ENCODE assay signal across 16 cellular contexts in genomic region chr2:106565599-106565998, GRCh38.
DNase-seq lines count a peak whose midpoint lies in the region; ATAC-seq, FAIRE-seq and TF ChIP-seq lines count a peak whose summit lies in the region.
"Had no signal": no experiment of that assay in that cellular context is flagged by ENCODE, and none has a peak within 500 bp of the region (broad histone marks: within the 10 kb centered on the region; RNA-seq: fewer than 3 reads in every experiment).

No MANE protein-coding gene starts in this region.

- peaks cover 22% of the 10 kb centered on the region for H3K4me1 Mint-ChIP-seq in activated T-cell treated with anti-CD3 and anti-CD28 coated beads, Interleukin-2, amount 50 U/mL, for 4 hours (ENCODE audit: low read depth)
- H3K4me1 Mint-ChIP-seq in Caco-2 (ENCODE audit: low read depth, unreplicated experiment), result peaks cover 5% of the 10 kb centered on the region
- peaks cover 21% of the 10 kb centered on the region for H3K4me1 Mint-ChIP-seq in astrocyte (ENCODE audit: low read depth, unreplicated experiment)
- peaks cover 38% of the 10 kb centered on the region for H3K4me1 Mint-ChIP-seq in neural progenitor cell

- H3K9me3 Mint-ChIP-seq in activated T-cell treated with anti-CD3 and anti-CD28 coated beads, Interleukin-2, amount 50 U/mL, for 4 hours, result no peaks in the 10 kb centered on the region
- H3K9me3 Mint-ChIP-seq in Caco-2 (ENCODE audit: unreplicated experiment) (peaks cover 10% of the 10 kb centered on the region), astrocyte (ENCODE audit: unreplicated experiment) (peaks cover 3% of the 10 kb centered on the region), neural progenitor cell (peaks cover 2% of the 10 kb centered on the region)
- H3K9me3 Mint-ChIP-seq: CD4-positive, alpha-beta memory T cell had no signal

- H4K20me1 ChIP-seq in astrocyte (ENCODE audit: insufficient read depth, low read length) (no peaks in the 10 kb centered on the region), neural progenitor cell (ENCODE audit: low read depth) (no peaks in the 10 kb centered on the region)

- DNase-seq in activated T-cell treated with anti-CD3 and anti-CD28 coated beads, Interleukin-2, amount 50 U/mL, for 4 hours, result no peak
- no peak for DNase-seq in activated T-cell treated with anti-CD3 and anti-CD28 coated beads, Interleukin-2, amount 50 U/mL, for 1 hour
- no peak for DNase-seq in Caco-2
- DNase-seq in astrocyte (ENCODE audit: low read depth), result no peak
- DNase-seq in neural progenitor cell (ENCODE audit: low spot score), result no peak
- no peak for DNase-seq in GM19239 (ENCODE audit: insufficient read length, low spot score)
- DNase-seq in sciatic nerve (ENCODE audit: low spot score), result no peak
- DNase-seq: AML-193; CD4-positive, alpha-beta memory T cell; GF-D8; NCI-H1436 treated with DMSO at 0.1 percent for 48 hours; NCI-H2081; NCI-H510A treated with DMSO at 0.1 percent for 48 hours had no signal

- H3K9ac ChIP-seq in astrocyte (ENCODE audit: low read length), result no peak overlapping the region
- H3K9ac ChIP-seq in neural progenitor cell, result no peak overlapping the region
- H3K9ac ChIP-seq: GM23248 had no signal

- H3K27me3 ChIP-seq in Caco-2 (replicated peaks; ENCODE audit: control insufficient read depth, insufficient read depth, low read length) (no peaks in the 10 kb centered on the region), astrocyte (ENCODE audit: insufficient read depth, low read length) (no peaks in the 10 kb centered on the region), neural progenitor cell (no peaks in the 10 kb centered on the region)

- peaks cover 2% of the 10 kb centered on the region for H3K27me3 Mint-ChIP-seq in activated T-cell treated with anti-CD3 and anti-CD28 coated beads, Interleukin-2, amount 50 U/mL, for 4 hours (ENCODE audit: low read depth)
- H3K27me3 Mint-ChIP-seq in Caco-2 (ENCODE audit: insufficient read depth, unreplicated experiment) (peaks cover 10% of the 10 kb centered on the region), astrocyte (ENCODE audit: low read depth, unreplicated experiment) (peaks cover 19% of the 10 kb centered on the region), neural progenitor cell (ENCODE audit: insufficient read depth, low read depth) (peaks cover 8% of the 10 kb centered on the region)

- no peaks in the 10 kb centered on the region for H3K36me3 Mint-ChIP-seq in activated T-cell treated with anti-CD3 and anti-CD28 coated beads, Interleukin-2, amount 50 U/mL, for 4 hours (ENCODE audit: insufficient read depth)
- H3K36me3 Mint-ChIP-seq in Caco-2 (ENCODE audit: insufficient read depth, unreplicated experiment) (no peaks in the 10 kb centered on the region), astrocyte (ENCODE audit: low read depth, unreplicated experiment) (no peaks in the 10 kb centered on the region), neural progenitor cell (peaks cover 2% of the 10 kb centered on the region)
- H3K36me3 Mint-ChIP-seq: CD4-positive, alpha-beta memory T cell had no signal

- H3K4me1 ChIP-seq in Caco-2 (peaks cover 3% of the 10 kb centered on the region; the same call in 1 of the 2 replicates), astrocyte (ENCODE audit: insufficient read depth, low read length) (no peaks in the 10 kb centered on the region), neural progenitor cell (peaks cover 5% of the 10 kb centered on the region)

- POLR2A ChIA-PET in Caco-2 (lab: Charles Lee), result no interaction called here

- H3K9me3 ChIP-seq in Caco-2 (no peaks in the 10 kb centered on the region), astrocyte (ENCODE audit: insufficient read depth, low read depth, low read length) (no peaks in the 10 kb centered on the region), neural progenitor cell (ENCODE audit: low read depth) (no peaks in the 10 kb centered on the region)

- H3K27ac Mint-ChIP-seq in Caco-2 (ENCODE audit: unreplicated experiment), result peak overlapping the region; percentile 66
- peak overlapping the region; percentile 86 for H3K27ac Mint-ChIP-seq in astrocyte (ENCODE audit: unreplicated experiment)
- H3K27ac Mint-ChIP-seq in neural progenitor cell, result peak overlapping the region; percentile 58
- H3K27ac Mint-ChIP-seq: CD4-positive, alpha-beta memory T cell had no signal

- H3K79me2 ChIP-seq in astrocyte (ENCODE audit: insufficient read depth, low read length) (no peaks in the 10 kb centered on the region), neural progenitor cell (ENCODE audit: low read depth) (no peaks in the 10 kb centered on the region)

- H2AFZ ChIP-seq in astrocyte (ENCODE audit: low read depth, low read length) (no peak overlapping the region), neural progenitor cell (replicated peaks) (no peak overlapping the region)
- H2AFZ ChIP-seq: GM23248 had no signal

- no TSS peak for BruUV-seq in Caco-2 (replicated peaks; lab: Mats Ljungman, UMichigan)

- H3K4me3 Mint-ChIP-seq in activated T-cell treated with anti-CD3 and anti-CD28 coated beads, Interleukin-2, amount 50 U/mL, for 4 hours, result no peak overlapping the region
- H3K4me3 Mint-ChIP-seq in Caco-2 (ENCODE audit: unreplicated experiment), result no peak overlapping the region
- no peak overlapping the region for H3K4me3 Mint-ChIP-seq in astrocyte (ENCODE audit: unreplicated experiment)
- no peak overlapping the region for H3K4me3 Mint-ChIP-seq in neural progenitor cell
- H3K4me3 Mint-ChIP-seq: CD4-positive, alpha-beta memory T cell had no signal

- H3K36me3 ChIP-seq in Caco-2 (ENCODE audit: control insufficient read depth, insufficient read depth, low read length) (no peaks in the 10 kb centered on the region), astrocyte (ENCODE audit: insufficient read depth, low read length) (no peaks in the 10 kb centered on the region), neural progenitor cell (no peaks in the 10 kb centered on the region)

- CTCF ChIA-PET in Caco-2 (lab: Charles Lee), result interaction anchor here (1.3 kb wide), 1 partner anchor 17 kb away, joined by 4 read pairs; no protein-coding TSS in a partner anchor

- intact Hi-C loops in Caco-2 (cut with micrococcal nuclease; ENCODE audit: unreplicated experiment), result no loop called here
- intact Hi-C loops in sciatic nerve (cut with DNase I), result no loop called here

- peak; percentile 70 to 72 for ATAC-seq in activated T-cell treated with anti-CD3 and anti-CD28 coated beads, Interleukin-2, amount 50 U/mL, for 4 hours
- no peak for ATAC-seq in HG03045 (IDR thresholded peaks at IDR 0.05; ENCODE audit: unreplicated experiment)
- no peak for ATAC-seq in sciatic nerve

- TF ChIP-seq CTCF in Caco-2 (IDR thresholded peaks at IDR 0.05; ENCODE audit: insufficient read depth in 1 of 2, low read depth in 1 of 2, low read length in 1 of 2, severe bottlenecking in 1 of 2, unreplicated experiment in 1 of 2) (no peak), astrocyte (IDR thresholded peaks at IDR 0.05; ENCODE audit: insufficient read depth, low read depth, low read length) (no peak), neural progenitor cell (IDR thresholded peaks at IDR 0.05) (no peak)

- FAIRE-seq in astrocyte (lab: Jason Lieb, UNC), result no peak
- FAIRE-seq in GM19239 (lab: Jason Lieb, UNC), result no peak
- FAIRE-seq: HTR-8/SVneo had no signal

- no peak overlapping the region for H3K27ac ChIP-seq in astrocyte (ENCODE audit: low read depth, low read length)
- H3K27ac ChIP-seq in neural progenitor cell, result no peak overlapping the region
- H3K27ac ChIP-seq: GM23248 had no signal

- H3K4me2 ChIP-seq in astrocyte (ENCODE audit: low read length), result no peak overlapping the region
- H3K4me2 ChIP-seq in neural progenitor cell, result no peak overlapping the region

- H3F3A ChIP-seq in neural progenitor cell (ENCODE audit: low read depth), result no peaks in the 10 kb centered on the region

- no peak overlapping the region for H3K4me3 ChIP-seq in Caco-2 (ENCODE audit: low read depth, low read length)
- no peak overlapping the region for H3K4me3 ChIP-seq in astrocyte (ENCODE audit: insufficient read depth, low read depth, low read length)
- H3K4me3 ChIP-seq in neural progenitor cell, result no peak overlapping the region
- H3K4me3 ChIP-seq: GM23248 had no signal

Comparison
In these comparisons a context has a peak if more than half of its experiments do, and no peak if none do; other contexts are left out.
1. ATAC-seq: peak in activated T-cell treated with anti-CD3 and anti-CD28 coated beads, Interleukin-2, amount 50 U/mL, for 4 hours (2 of 2); none in HG03045 (single experiment) and sciatic nerve (single experiment).
2. Peak in every context shown above with its lines, with median percentiles within 50 percentile points of each other: H3K27ac Mint-ChIP-seq.